Comparison of ENCODE assay signal across 12 cellular contexts in genomic region chr4:98232202-98232601, GRCh38. TPM values are rescaled to one million over a fixed set of nuclear protein-coding genes. Genes with fewer than 3 reads are reported as not detected.
A peak's percentile ranks its signal among the peaks of the same experiment; 100 is the strongest.
DNase-seq lines count a peak whose midpoint lies in the region; ATAC-seq, FAIRE-seq and TF ChIP-seq lines count a peak whose summit lies in the region.
"Had no signal": no experiment of that assay in that cellular context is flagged by ENCODE, and none has a peak within 500 bp of the region (broad histone marks: within the 10 kb centered on the region; RNA-seq: fewer than 3 reads in every experiment).

No MANE protein-coding gene starts in this region.

- no peaks in the 10 kb centered on the region for H4K20me1 ChIP-seq in endothelial cell of umbilical vein (replicated peaks; ENCODE audit: control insufficient read depth, extremely low read depth, insufficient read depth, low read length)

- TF ChIP-seq POLR2A in breast epithelium (IDR thresholded peaks at IDR 0.05) (no peak), endothelial cell of umbilical vein (IDR thresholded peaks at IDR 0.05; ENCODE audit: low read depth, low read length) (no peak)

- no peaks in the 10 kb centered on the region for H3K4me1 ChIP-seq in breast epithelium
- no peaks in the 10 kb centered on the region for H3K4me1 ChIP-seq in endothelial cell of umbilical vein (ENCODE audit: control insufficient read depth, extremely low read depth, insufficient read depth, low read length)
- no peaks in the 10 kb centered on the region for H3K4me1 ChIP-seq in upper lobe of right lung
- H3K4me1 ChIP-seq: pancreas, uterus had no signal

- no peaks in the 10 kb centered on the region for H3K27me3 Mint-ChIP-seq in MCF 10A (ENCODE audit: insufficient read depth, unreplicated experiment)

- H3K36me3 ChIP-seq in breast epithelium = no peaks in the 10 kb centered on the region
- H3K36me3 ChIP-seq in endothelial cell of umbilical vein (ENCODE audit: control insufficient read depth in 2 of 2, extremely low read depth in 1 of 2, insufficient read depth in 2 of 2, low read length in 2 of 2) = no peaks in the 10 kb centered on the region
- no peaks in the 10 kb centered on the region for H3K36me3 ChIP-seq in upper lobe of right lung
- H3K36me3 ChIP-seq: pancreas, uterus had no signal

- no peak overlapping the region for H3K9ac ChIP-seq in endothelial cell of umbilical vein (replicated peaks; ENCODE audit: extremely low read depth, insufficient read depth, low read length)

- no peak overlapping the region for H3K4me2 ChIP-seq in endothelial cell of umbilical vein (ENCODE audit: insufficient read depth, low read length)
- H3K4me2 ChIP-seq: PC-9 had no signal

- H2AFZ ChIP-seq in endothelial cell of umbilical vein (ENCODE audit: low read depth, low read length) = no peak overlapping the region
- H2AFZ ChIP-seq: PC-9 had no signal

- dilution Hi-C loops in endothelial cell of umbilical vein (cut with MboI; ENCODE audit: extremely low pct_ligation_motif_present, low sequenced_read_pairs) = no loop called here

- no peaks in the 10 kb centered on the region for H3K79me2 ChIP-seq in endothelial cell of umbilical vein (ENCODE audit: control insufficient read depth, insufficient read depth, low read length)

- CTCF ChIA-PET in MCF 10A (lab: Yijun Ruan, JAX) (no interaction called here), endothelial cell of umbilical vein (lab: Charles Lee) (no interaction called here)

- POLR2A ChIA-PET in MCF 10A (lab: Yijun Ruan, JAX) = no interaction called here
- POLR2A ChIA-PET in endothelial cell of umbilical vein (lab: Charles Lee) = no interaction called here

- H3K27ac Mint-ChIP-seq in MCF 10A (ENCODE audit: low read depth, unreplicated experiment) = no peak overlapping the region
- H3K27ac Mint-ChIP-seq in activated naive CD4-positive, alpha-beta T cell treated with anti-CD3 and anti-CD28 coated beads, Interleukin-2, amount 50 U/mL, for 72 hours = no peak overlapping the region

- no peaks in the 10 kb centered on the region for H3K9me1 ChIP-seq in endothelial cell of umbilical vein (replicated peaks; ENCODE audit: control insufficient read depth, extremely low read depth, insufficient read depth, low read length)

- H3K9me3 ChIP-seq in breast epithelium = no peaks in the 10 kb centered on the region
- no peaks in the 10 kb centered on the region for H3K9me3 ChIP-seq in endothelial cell of umbilical vein (replicated peaks; ENCODE audit: control insufficient read depth, insufficient read depth, low read length)
- H3K9me3 ChIP-seq in upper lobe of right lung = no peaks in the 10 kb centered on the region
- H3K9me3 ChIP-seq: pancreas, uterus had no signal

- no peak overlapping the region for H3K4me3 Mint-ChIP-seq in MCF 10A (ENCODE audit: unreplicated experiment)

- H3K4me3 ChIP-seq in breast epithelium = no peak overlapping the region
- H3K4me3 ChIP-seq in endothelial cell of umbilical vein (replicated peaks in 1 of 3; ENCODE audit: insufficient read depth in 1 of 3, low read depth in 1 of 3, low read length in 3 of 3) = no peak overlapping the region
- H3K4me3 ChIP-seq in upper lobe of right lung = no peak overlapping the region
- H3K4me3 ChIP-seq: pancreas, PC-9, uterus had no signal

- intact Hi-C loops in MCF 10A (cut with micrococcal nuclease) (no loop called here), breast epithelium (cut with DNase I; ENCODE audit: low total_unique reads) (no loop called here), endothelial cell of umbilical vein (cut with micrococcal nuclease) (no loop called here), upper lobe of right lung (cut with DNase I) (no loop called here), left ventricle myocardium superior (cut with micrococcal nuclease) (no loop called here)

- H3K36me3 Mint-ChIP-seq in MCF 10A (ENCODE audit: insufficient read depth, unreplicated experiment) = no peaks in the 10 kb centered on the region
- no peaks in the 10 kb centered on the region for H3K36me3 Mint-ChIP-seq in activated naive CD4-positive, alpha-beta T cell treated with anti-CD3 and anti-CD28 coated beads, Interleukin-2, amount 50 U/mL, for 72 hours

- TF ChIP-seq CTCF in MCF 10A (IDR thresholded peaks at IDR 0.05; ENCODE audit: unreplicated experiment) (no peak), breast epithelium (IDR thresholded peaks at IDR 0.05) (no peak), endothelial cell of umbilical vein (IDR thresholded peaks at IDR 0.05; ENCODE audit: extremely low read depth in 1 of 2, insufficient read depth in 1 of 2, low read depth in 1 of 2, low read length in 2 of 2) (no peak), upper lobe of right lung (IDR thresholded peaks at IDR 0.05) (no peak)

- no peaks in the 10 kb centered on the region for H3K9me3 Mint-ChIP-seq in MCF 10A (ENCODE audit: unreplicated experiment)
- H3K9me3 Mint-ChIP-seq in activated naive CD4-positive, alpha-beta T cell treated with anti-CD3 and anti-CD28 coated beads, Interleukin-2, amount 50 U/mL, for 72 hours = no peaks in the 10 kb centered on the region

- no peak overlapping the region for H3K27ac ChIP-seq in breast epithelium
- no peak overlapping the region for H3K27ac ChIP-seq in endothelial cell of umbilical vein (ENCODE audit: insufficient read depth, low read depth, low read length)
- no peak overlapping the region for H3K27ac ChIP-seq in upper lobe of right lung
- H3K27ac ChIP-seq: pancreas, PC-9, uterus had no signal

- H3K27me3 ChIP-seq in breast epithelium = no peaks in the 10 kb centered on the region
- H3K27me3 ChIP-seq in endothelial cell of umbilical vein (ENCODE audit: control insufficient read depth in 2 of 2, insufficient read depth in 2 of 2, low read length in 2 of 2) = peaks cover 0 to under 1% of the 10 kb centered on the region in 2 experiments
- H3K27me3 ChIP-seq in upper lobe of right lung = no peaks in the 10 kb centered on the region
- H3K27me3 ChIP-seq: pancreas, uterus had no signal

- BruUV-seq in MCF 10A (replicated peaks; lab: Mats Ljungman, UMichigan) = no TSS peak
- no TSS peak for BruUV-seq in endothelial cell of umbilical vein (replicated peaks; lab: Mats Ljungman, UMichigan)

- peak; percentile 35 for DNase-seq in MCF 10A (ENCODE audit: unreplicated experiment)
- DNase-seq in breast epithelium (ENCODE audit: low spot score in 2 of 2) = no peak
- DNase-seq in OCI-M1 (lab: John Stamatoyannopoulos, UW) = peak; percentile 94
- DNase-seq in endothelial cell of umbilical vein (ENCODE audit: low read depth, low spot score) = peak; percentile 4
- no peak for DNase-seq in upper lobe of right lung
- no peak for DNase-seq in NCI-H510A treated with DMSO at 0.1 percent for 48 hours (lab: John Stamatoyannopoulos, UW)
- DNase-seq in left ventricle myocardium superior = no peak
- no peak for DNase-seq in activated naive CD4-positive, alpha-beta T cell treated with anti-CD3 and anti-CD28 coated beads, Interleukin-2, amount 50 U/mL, for 72 hours (ENCODE audit: low spot score in 2 of 2)
- DNase-seq: amniotic stem cell, pancreas, PC-9, uterus had no signal

- FAIRE-seq in endothelial cell of umbilical vein (lab: Jason Lieb, UNC) = no peak

- ATAC-seq in upper lobe of right lung (peak; percentile 23), left ventricle myocardium superior (no peak)
- ATAC-seq in activated naive CD4-positive, alpha-beta T cell treated with anti-CD3 and anti-CD28 coated beads, Interleukin-2, amount 50 U/mL, for 72 hours = no peak
- ATAC-seq: pancreas had no signal

- peaks cover 5% of the 10 kb centered on the region for H3K4me1 Mint-ChIP-seq in MCF 10A (ENCODE audit: insufficient read depth, unreplicated experiment)

TF ChIP-seq in endothelial cell of umbilical vein, 7 proteins besides CTCF, POLR2A, EP300 and RAD21:
- no peak for TF ChIP-seq JUN (IDR thresholded peaks at IDR 0.05; ENCODE audit: borderline replicate concordance, insufficient read depth, insufficient read length, low read depth)
- TF ChIP-seq MAX (IDR thresholded peaks at IDR 0.05; ENCODE audit: insufficient read depth, insufficient read length) = no peak
- TF ChIP-seq FOS (IDR thresholded peaks at IDR 0.05; ENCODE audit: borderline replicate concordance, insufficient read depth, low read length) = no peak
- TF ChIP-seq MYC (IDR thresholded peaks at IDR 0.05; ENCODE audit: low read depth, low read length) = no peak
- TF ChIP-seq POLR2AphosphoS5 (IDR thresholded peaks at IDR 0.05; ENCODE audit: insufficient read depth, low read depth, low read length) = no peak
- no peak for TF ChIP-seq GATA2 (IDR thresholded peaks at IDR 0.05; ENCODE audit: insufficient read depth, insufficient read length, low read depth, low read length)

RNA-seq across cellular contexts. Expression of gene RAP1GDS1, which starts 29.0 kb away (rescaled TPM):
- 61.3 and 68.9 TPM in 2 replicates for total RNA-seq in MCF 10A (2022)
- total RNA-seq in breast epithelium = 10 to 100 TPM; 31.1 to 55.8 (median 33.8) TPM
- 52.8 and 54.0 TPM in 2 replicates for total RNA-seq in endothelial cell of umbilical vein
- polyA plus RNA-seq in endothelial cell of umbilical vein = 13.6 and 17.6 TPM in 2 replicates
- polyA plus RNA-seq in endothelial cell of umbilical vein (2011; cell fraction: cytosol; rRNA removed) = 20.1 and 22.1 TPM in 2 replicates
- 33.9 and 36.4 TPM in 2 replicates for polyA plus RNA-seq in endothelial cell of umbilical vein (2011; cell fraction: nucleus; rRNA removed)
- polyA plus RNA-seq in endothelial cell of umbilical vein (2012) = 37.2 and 51.5 TPM in 2 replicates
- 55.8 and 56.1 TPM in 2 replicates for polyA minus RNA-seq in endothelial cell of umbilical vein
- polyA minus RNA-seq in endothelial cell of umbilical vein (2011; cell fraction: cytosol; rRNA and poly(A)+ RNA removed) = 26.5 TPM
- polyA minus RNA-seq in endothelial cell of umbilical vein (2011; cell fraction: nucleus; rRNA and poly(A)+ RNA removed) = 92.5 and 98.0 TPM in 2 replicates
- 39.1 TPM for total RNA-seq in upper lobe of right lung
- 10.5 TPM for total RNA-seq in left ventricle myocardium superior
- total RNA-seq in activated naive CD4-positive, alpha-beta T cell treated with anti-CD3 and anti-CD28 coated beads, Interleukin-2, amount 50 U/mL, for 72 hours = 10 to 100 TPM; 41.0 to 58.7 TPM

Comparison
In these comparisons a context has a peak if more than half of its experiments do, and no peak if none do; other contexts are left out.
1. DNase-seq: peak in MCF 10A (single experiment), OCI-M1 (single experiment) and endothelial cell of umbilical vein (single experiment); none in breast epithelium (0 of 2), upper lobe of right lung (single experiment), NCI-H510A treated with DMSO at 0.1 percent for 48 hours (single experiment), left ventricle myocardium superior (single experiment) and activated naive CD4-positive, alpha-beta T cell treated with anti-CD3 and anti-CD28 coated beads, Interleukin-2, amount 50 U/mL, for 72 hours (0 of 2).